ENCODE assay signal across 1 cellular context in genomic region chr22:40165537-40165936, GRCh38.
TF ChIP-seq lines count a peak whose summit lies in the region.

No MANE protein-coding gene starts in this region.

TF ChIP-seq in K562, 482 proteins besides CTCF, POLR2A, EP300 and RAD21 (continued from another document):
- TF ChIP-seq CBX5 (IDR thresholded peaks at IDR 0.05; ENCODE audit: borderline replicate concordance, low read depth) = peak; percentile 71; the same call in 1 of the 2 replicates
- peak in 1 of 2 experiments; percentile 60; a peak in 2 of 3 replicates for TF ChIP-seq CBX3 (IDR thresholded peaks at IDR 0.05; ENCODE audit: borderline replicate concordance in 1 of 2, low read length in 2 of 2)
- TF ChIP-seq ZBTB33 (CRISPR knock-in tag; IDR thresholded peaks at IDR 0.05) = peak; percentile 95
- peak; percentile 63 for TF ChIP-seq SPI1 (IDR thresholded peaks at IDR 0.05; ENCODE audit: borderline replicate concordance, low read depth, low read length)
